ENCODE assay signal across 9 cellular contexts in genomic region chr14:23727566-23728335, GRCh38.
DNase-seq lines count a peak whose midpoint lies in the region; ATAC-seq, FAIRE-seq and TF ChIP-seq lines count a peak whose summit lies in the region.
"Had no signal": no experiment of that assay in that cellular context is flagged by ENCODE, and none has a peak within 500 bp of the region (broad histone marks: within the 10 kb centered on the region; RNA-seq: fewer than 3 reads in every experiment).

No MANE protein-coding gene starts in this region.

- H3K36me3 Mint-ChIP-seq in activated T-helper 2 cell treated with anti-CD3 and anti-CD28 coated beads, Interferon-gamma antibody, Interleukin-2, Interleukin-4, amounts not matched to agents 10 μg/mL and 5 μg/mL and 100 μg/mL, durations not matched to agents 14 hours and 24 hours and 36 hours (ENCODE audit: low read depth), result no peaks in the 10 kb centered on the region
- H3K36me3 Mint-ChIP-seq: memory B cell had no signal

- no peaks in the 10 kb centered on the region for H3K9me3 Mint-ChIP-seq in activated T-helper 2 cell treated with anti-CD3 and anti-CD28 coated beads, Interferon-gamma antibody, Interleukin-2, Interleukin-4, amounts not matched to agents 10 μg/mL and 5 μg/mL and 100 μg/mL, durations not matched to agents 14 hours and 24 hours and 36 hours
- H3K9me3 Mint-ChIP-seq: memory B cell had no signal

- CTCF ChIA-PET in HEK293 (lab: Yijun Ruan, JAX), result interaction anchor here (0.8 to 4.0 kb wide), 12 partner anchors 11 to 227 kb away, joined by 3 to 31 read pairs (median 4); no protein-coding TSS in a partner anchor

- TF ChIP-seq CTCF in HEK293 (tag by site-specific recombination; IDR thresholded peaks at IDR 0.05) (no peak), RWPE2 (IDR thresholded peaks at IDR 0.05; ENCODE audit: poor library complexity, severe bottlenecking) (peak; percentile 54)

- POLR2A ChIA-PET in HEK293 (lab: Yijun Ruan, JAX), result no interaction called here

- no peaks in the 10 kb centered on the region for H3K36me3 ChIP-seq in HEK293 (ENCODE audit: control insufficient read depth in 2 of 2, insufficient read depth in 1 of 2, low read length in 2 of 2)
- H3K36me3 ChIP-seq in RWPE2 (ENCODE audit: low read depth), result no peaks in the 10 kb centered on the region
- no peaks in the 10 kb centered on the region for H3K36me3 ChIP-seq in small intestine (ENCODE audit: control insufficient read depth in 2 of 2, insufficient read depth in 2 of 2, low read length in 2 of 2)

- H3K9me3 ChIP-seq in HEK293 (ENCODE audit: control insufficient read depth, insufficient read depth, low read depth, low read length) (no peaks in the 10 kb centered on the region), RWPE2 (ENCODE audit: severe bottlenecking) (no peaks in the 10 kb centered on the region), small intestine (ENCODE audit: control insufficient read depth, low read depth) (no peaks in the 10 kb centered on the region)

- no peak for FAIRE-seq in small intestine (lab: Jason Lieb, UNC)

- peak; percentile 53 for DNase-seq in Caki2 (ENCODE audit: low read depth)
- DNase-seq in RWPE2 (ENCODE audit: low spot score), result no peak
- DNase-seq in foreskin melanocyte, result peak; percentile 32
- peak; percentile 50 for DNase-seq in small intestine
- no peak for DNase-seq in activated T-helper 2 cell treated with anti-CD3 and anti-CD28 coated beads, Interferon-gamma antibody, Interleukin-2, Interleukin-4, amounts not matched to agents 10 μg/mL and 5 μg/mL and 100 μg/mL, durations not matched to agents 14 hours and 24 hours and 36 hours (ENCODE audit: low spot score)

- H3K27ac ChIP-seq in HEK293 (ENCODE audit: extremely low read depth, low read depth, low read length), result no peak overlapping the region
- no peak overlapping the region for H3K27ac ChIP-seq in RWPE2 (ENCODE audit: poor library complexity, severe bottlenecking)
- H3K27ac ChIP-seq in small intestine (ENCODE audit: low read depth in 1 of 2, low read length in 1 of 2), result no peak overlapping the region

- H3K27me3 ChIP-seq in RWPE2 (ENCODE audit: insufficient read depth, poor library complexity, severe bottlenecking) (no peaks in the 10 kb centered on the region), small intestine (ENCODE audit: control insufficient read depth in 2 of 2, insufficient read depth in 2 of 2, low read length in 2 of 2) (no peaks in the 10 kb centered on the region)

- ATAC-seq in RWPE2 (ENCODE audit: low read depth) (peak; percentile 69), GM18502 (IDR thresholded peaks at IDR 0.05; ENCODE audit: poor library complexity, unreplicated experiment) (no peak), HG02588 (IDR thresholded peaks at IDR 0.05; ENCODE audit: unreplicated experiment) (no peak)

- 78 to 85% (median 82%) methylated on average over 5 of the region's 5 CpGs for WGBS in small intestine, 3 donors

- intact Hi-C loops in activated T-helper 2 cell treated with anti-CD3 and anti-CD28 coated beads, Interferon-gamma antibody, Interleukin-2, Interleukin-4, amounts not matched to agents 10 μg/mL and 5 μg/mL and 100 μg/mL, durations not matched to agents 14 hours and 24 hours and 36 hours (cut with micrococcal nuclease), result loop anchor here (1.0 to 5.0 kb wide), 3 partner anchors 140 to 202 kb away; no protein-coding TSS in a partner anchor

- no peaks in the 10 kb centered on the region for H3K4me1 Mint-ChIP-seq in activated T-helper 2 cell treated with anti-CD3 and anti-CD28 coated beads, Interferon-gamma antibody, Interleukin-2, Interleukin-4, amounts not matched to agents 10 μg/mL and 5 μg/mL and 100 μg/mL, durations not matched to agents 14 hours and 24 hours and 36 hours (ENCODE audit: low read depth)
- H3K4me1 Mint-ChIP-seq: memory B cell had no signal

- H3K4me3 ChIP-seq in HEK293 (ENCODE audit: low read depth, low read length) (no peak overlapping the region), RWPE2 (ENCODE audit: severe bottlenecking) (no peak overlapping the region), small intestine (ENCODE audit: low read depth in 1 of 2, low read length in 2 of 2) (no peak overlapping the region)

- H3K4me1 ChIP-seq in HEK293 (ENCODE audit: control insufficient read depth, insufficient read depth, low read length), result no peaks in the 10 kb centered on the region
- H3K4me1 ChIP-seq in RWPE2 (ENCODE audit: insufficient read depth, poor library complexity, severe bottlenecking), result peaks cover 12% of the 10 kb centered on the region
- no peaks in the 10 kb centered on the region for H3K4me1 ChIP-seq in small intestine (ENCODE audit: control insufficient read depth in 2 of 2, insufficient read depth in 1 of 2, low read depth in 1 of 2, low read length in 1 of 2)

- H3K27me3 Mint-ChIP-seq in activated T-helper 2 cell treated with anti-CD3 and anti-CD28 coated beads, Interferon-gamma antibody, Interleukin-2, Interleukin-4, amounts not matched to agents 10 μg/mL and 5 μg/mL and 100 μg/mL, durations not matched to agents 14 hours and 24 hours and 36 hours (ENCODE audit: low read depth), result no peaks in the 10 kb centered on the region

- in situ Hi-C loops in Caki2 (cut with HindIII; ENCODE audit: low pct_unique_long_range_greater_than_20kb, low sequenced_read_pairs), result no loop called here

- H3K27ac Mint-ChIP-seq in activated T-helper 2 cell treated with anti-CD3 and anti-CD28 coated beads, Interferon-gamma antibody, Interleukin-2, Interleukin-4, amounts not matched to agents 10 μg/mL and 5 μg/mL and 100 μg/mL, durations not matched to agents 14 hours and 24 hours and 36 hours, result no peak overlapping the region
- H3K27ac Mint-ChIP-seq: memory B cell had no signal

- no peak overlapping the region for H3K4me3 Mint-ChIP-seq in activated T-helper 2 cell treated with anti-CD3 and anti-CD28 coated beads, Interferon-gamma antibody, Interleukin-2, Interleukin-4, amounts not matched to agents 10 μg/mL and 5 μg/mL and 100 μg/mL, durations not matched to agents 14 hours and 24 hours and 36 hours (ENCODE audit: low read depth)
- H3K4me3 Mint-ChIP-seq: memory B cell had no signal

TF ChIP-seq in HEK293, 187 proteins besides CTCF, POLR2A, EP300 and RAD21:
- TF ChIP-seq ZNF654 (tag by site-specific recombination; IDR thresholded peaks at IDR 0.05; ENCODE audit: low read depth) (peak; percentile 31; the same call in 1 of the 2 replicates), MEIS1 (CRISPR knock-in tag; IDR thresholded peaks at IDR 0.05; ENCODE audit: borderline replicate concordance) (no peak), ZNF549 (tag by site-specific recombination; IDR thresholded peaks at IDR 0.05) (no peak), ZBTB10 (tag by site-specific recombination; IDR thresholded peaks at IDR 0.05) (no peak), REPIN1 (tag by site-specific recombination; IDR thresholded peaks at IDR 0.05; ENCODE audit: low read depth) (no peak), ZNF416 (tag by site-specific recombination; IDR thresholded peaks at IDR 0.05) (no peak), ZNF624 (tag by site-specific recombination; IDR thresholded peaks at IDR 0.05) (no peak), ZNF548 (tag by site-specific recombination; IDR thresholded peaks at IDR 0.05) (no peak), ZNF335 (tag by site-specific recombination; conservative IDR thresholded peaks at IDR 0.05) (peak; percentile 53), ZBTB7A (tag by site-specific recombination; IDR thresholded peaks at IDR 0.05; ENCODE audit: low read depth) (no peak), FEZF1 (tag by site-specific recombination; IDR thresholded peaks at IDR 0.05) (no peak), ZNF302 (tag by site-specific recombination; IDR thresholded peaks at IDR 0.05; ENCODE audit: low read depth) (no peak)
- TF ChIP-seq, protein P1, sequence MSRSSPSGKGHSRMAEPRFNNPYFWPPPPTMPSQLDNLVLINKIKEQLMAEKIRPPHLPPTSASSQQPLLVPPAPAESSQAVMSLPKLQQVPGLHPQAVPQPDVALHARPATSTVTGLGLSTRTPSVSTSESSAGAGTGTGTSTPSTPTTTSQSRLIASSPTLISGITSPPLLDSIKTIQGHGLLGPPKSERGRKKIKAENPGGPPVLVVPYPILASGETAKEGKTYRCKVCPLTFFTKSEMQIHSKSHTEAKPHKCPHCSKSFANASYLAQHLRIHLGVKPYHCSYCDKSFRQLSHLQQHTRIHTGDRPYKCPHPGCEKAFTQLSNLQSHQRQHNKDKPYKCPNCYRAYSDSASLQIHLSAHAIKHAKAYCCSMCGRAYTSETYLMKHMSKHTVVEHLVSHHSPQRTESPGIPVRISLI (tag by site-specific recombination; IDR thresholded peaks at IDR 0.05), result no peak

Comparison
In these comparisons a context has a peak if more than half of its experiments do, and no peak if none do; other contexts are left out.
1. DNase-seq: peak in Caki2 (single experiment), foreskin melanocyte (single experiment) and small intestine (single experiment); none in RWPE2 (single experiment) and activated T-helper 2 cell treated with anti-CD3 and anti-CD28 coated beads, Interferon-gamma antibody, Interleukin-2, Interleukin-4, amounts not matched to agents 10 μg/mL and 5 μg/mL and 100 μg/mL, durations not matched to agents 14 hours and 24 hours and 36 hours (single experiment).